8 cellular contexts compared by ENCODE assay signal in the genomic region with DNA sequence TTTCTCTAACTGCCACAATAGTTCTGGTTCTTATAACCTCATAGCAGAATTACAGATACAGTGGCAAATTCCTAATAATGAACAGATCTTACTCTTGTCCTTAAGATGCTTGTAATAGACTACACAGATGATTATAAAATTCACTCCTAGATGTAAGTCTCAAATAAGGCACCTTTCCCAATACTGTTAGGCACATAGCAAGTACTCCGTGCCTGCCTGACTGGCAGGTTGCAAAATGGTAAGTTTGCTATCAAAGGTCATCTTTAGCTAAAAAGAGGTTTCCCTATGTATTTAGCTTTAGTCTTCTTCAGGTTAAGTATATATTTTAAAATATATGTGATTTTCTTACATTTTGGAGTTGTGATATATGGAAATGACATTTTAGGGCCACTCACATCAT.
"Had no signal": no experiment of that assay in that cellular context is flagged by ENCODE, and none has a peak within 500 bp of the region (broad histone marks: within the 10 kb centered on the region; RNA-seq: fewer than 3 reads in every experiment).

No MANE protein-coding gene starts in this region.

- H3K4me1 ChIP-seq: HAP-1 had no signal

- H3K4me3 ChIP-seq: GM23248, HAP-1 had no signal

- H3K9ac ChIP-seq: GM23248 had no signal

- H2AFZ ChIP-seq: GM23248 had no signal

- DNase-seq: GM23248, GOT3, H7, HFFc6, KBM-7 had no signal

- H3K9me3 ChIP-seq: HAP-1 had no signal

- H3K36me3 ChIP-seq: HAP-1 had no signal

- H3K27ac ChIP-seq: GM23248, HL-60 had no signal

- ATAC-seq: HCT116 had no signal
